ENCODE assay signal across 13 cellular contexts in the genomic region with DNA sequence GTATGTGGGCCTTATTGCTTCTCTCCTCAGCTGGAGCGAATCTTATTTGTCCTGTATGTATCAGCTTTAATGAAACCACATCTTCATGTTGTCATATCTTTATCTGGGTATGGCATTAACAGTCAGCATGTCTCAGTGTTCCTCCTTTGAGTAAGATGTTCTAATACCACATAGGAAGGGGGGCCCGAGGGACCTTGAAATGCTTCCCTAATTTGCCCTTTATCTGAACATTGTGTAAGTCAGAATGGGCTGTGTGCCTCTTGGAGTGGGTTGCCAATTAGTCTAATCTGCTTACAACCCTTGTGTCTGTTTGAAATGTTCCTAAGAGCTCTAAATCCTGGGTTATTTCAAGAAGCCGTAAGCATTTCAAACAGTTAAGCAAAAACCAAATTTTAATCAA.
"Had no signal": no experiment of that assay in that cellular context is flagged by ENCODE, and none has a peak within 500 bp of the region (broad histone marks: within the 10 kb centered on the region; RNA-seq: fewer than 3 reads in every experiment).

No MANE protein-coding gene starts in this region.

- H3K9me3 ChIP-seq: psoas muscle, upper lobe of left lung had no signal

- ATAC-seq: psoas muscle had no signal

- DNase-seq: activated CD4-positive, alpha-beta T cell treated with anti-CD3 and anti-CD28 coated beads, Interleukin-2, amount 50 U/mL, for 4 hours; activated CD4-positive, CD25-positive, alpha-beta regulatory T cell treated with anti-CD3 and anti-CD28 coated beads, Interleukin-2, amount 50 U/mL, for 72 hours; activated naive CD4-positive, alpha-beta T cell treated with anti-CD3 and anti-CD28 coated beads, Interleukin-2, amount 50 U/mL, for 16 hours; activated T-cell treated with anti-CD3 and anti-CD28 coated beads, Interleukin-2, amount 50 U/mL, for 1 hour; amygdala; brain microvascular endothelial cell; dermis blood vessel endothelial cell; left cardiac atrium; mammary epithelial cell; psoas muscle; stimulated activated CD4-positive, alpha-beta T cell treated with anti-CD3 and anti-CD28 coated beads, Interleukin-12 subunit alpha, Interleukin-12 subunit beta, amount 100 ng/mL, for 4 hours; stimulated activated naive CD4-positive, alpha-beta T cell treated with Interleukin-2 at 50 U/mL for 16 hours; upper lobe of left lung had no signal

- H3K4me3 ChIP-seq: psoas muscle, upper lobe of left lung had no signal

- H3K27me3 ChIP-seq: brain microvascular endothelial cell, upper lobe of left lung had no signal

- H3K27ac ChIP-seq: brain microvascular endothelial cell, psoas muscle, upper lobe of left lung had no signal

- H3K36me3 ChIP-seq: brain microvascular endothelial cell, upper lobe of left lung had no signal

- H3K4me1 ChIP-seq: psoas muscle, upper lobe of left lung had no signal
